In genomic region chr10:67539312-67539711, GRCh38 we compare ENCODE assay signal across 15 cellular contexts.
"Had no signal": no experiment of that assay in that cellular context is flagged by ENCODE, and none has a peak within 500 bp of the region (broad histone marks: within the 10 kb centered on the region; RNA-seq: fewer than 3 reads in every experiment).

No MANE protein-coding gene starts in this region.

- H3K4me1 ChIP-seq: breast epithelium had no signal

- ATAC-seq: sciatic nerve; stimulated activated effector memory CD8-positive, alpha-beta T cell treated with anti-CD3 and anti-CD28 coated beads, Interleukin-12 subunit alpha, Interleukin-12 subunit beta, amount 100 ng/mL, for 72 hours had no signal

- H3K4me3 Mint-ChIP-seq: activated T-helper 1 cell treated with anti-CD3 and anti-CD28 coated beads, Interleukin-12 subunit alpha, Interleukin-12 subunit beta, Interleukin-2, Interleukin-4 antibody, amounts not matched to agents 30 ng/mL and 10 ng/mL and 1 ng/mL, durations not matched to agents 14 hours and 24 hours and 36 hours; nephron; stimulated activated effector memory CD8-positive, alpha-beta T cell treated with anti-CD3 and anti-CD28 coated beads, Interleukin-12 subunit alpha, Interleukin-12 subunit beta, amount 100 ng/mL, for 72 hours had no signal

- H3K27me3 ChIP-seq: breast epithelium had no signal

- H3K27ac Mint-ChIP-seq: activated T-helper 1 cell treated with anti-CD3 and anti-CD28 coated beads, Interleukin-12 subunit alpha, Interleukin-12 subunit beta, Interleukin-2, Interleukin-4 antibody, amounts not matched to agents 30 ng/mL and 10 ng/mL and 1 ng/mL, durations not matched to agents 14 hours and 24 hours and 36 hours; stimulated activated effector memory CD8-positive, alpha-beta T cell treated with anti-CD3 and anti-CD28 coated beads, Interleukin-12 subunit alpha, Interleukin-12 subunit beta, amount 100 ng/mL, for 72 hours had no signal

- H3K27ac ChIP-seq: breast epithelium, left ventricle myocardium inferior, thoracic aorta had no signal

- H3K36me3 ChIP-seq: breast epithelium, left ventricle myocardium inferior, thoracic aorta had no signal

- H3K9me3 Mint-ChIP-seq: activated T-helper 1 cell treated with anti-CD3 and anti-CD28 coated beads, Interleukin-12 subunit alpha, Interleukin-12 subunit beta, Interleukin-2, Interleukin-4 antibody, amounts not matched to agents 30 ng/mL and 10 ng/mL and 1 ng/mL, durations not matched to agents 14 hours and 24 hours and 36 hours; nephron; stimulated activated effector memory CD8-positive, alpha-beta T cell treated with anti-CD3 and anti-CD28 coated beads, Interleukin-12 subunit alpha, Interleukin-12 subunit beta, amount 100 ng/mL, for 72 hours had no signal

- H3K4me1 Mint-ChIP-seq: stimulated activated effector memory CD8-positive, alpha-beta T cell treated with anti-CD3 and anti-CD28 coated beads, Interleukin-12 subunit alpha, Interleukin-12 subunit beta, amount 100 ng/mL, for 72 hours had no signal

- H3K9me3 ChIP-seq: breast epithelium, left ventricle myocardium inferior, thoracic aorta had no signal

- H3K4me3 ChIP-seq: breast epithelium, left ventricle myocardium inferior, thoracic aorta had no signal

- DNase-seq: activated CD4-positive, CD25-positive, alpha-beta regulatory T cell treated with anti-CD3 and anti-CD28 coated beads, Interleukin-2, amount 50 U/mL, for 72 hours; aorta; erythroblast; hippocampal formation; kidney; left ventricle myocardium inferior; mesenchymal stem cell; stimulated activated CD4-positive, alpha-beta T cell treated with anti-CD3 and anti-CD28 coated beads, Interleukin-1b, Interleukin-23, amount 100 ng/mL, for 48 hours; T-helper 9 cell had no signal

- H3K36me3 Mint-ChIP-seq: stimulated activated effector memory CD8-positive, alpha-beta T cell treated with anti-CD3 and anti-CD28 coated beads, Interleukin-12 subunit alpha, Interleukin-12 subunit beta, amount 100 ng/mL, for 72 hours had no signal
